In genomic region chr3:104133004-104133403, GRCh38 we compare ENCODE assay signal across 17 cellular contexts.
"Had no signal": no experiment of that assay in that cellular context is flagged by ENCODE, and none has a peak within 500 bp of the region (broad histone marks: within the 10 kb centered on the region; RNA-seq: fewer than 3 reads in every experiment).

No MANE protein-coding gene starts in this region.

- H3K79me2 ChIP-seq: hepatocyte had no signal

- H3K4me3 ChIP-seq: body of pancreas, hepatocyte, ovary, testis, upper lobe of right lung had no signal

- H3K4me1 ChIP-seq: body of pancreas, testis, upper lobe of right lung had no signal

- H3K27me3 Mint-ChIP-seq: activated CD8-positive, alpha-beta memory T cell treated with anti-CD3 and anti-CD28 coated beads, Interleukin-2, amount 10 ng/mL, durations not matched to agents 7 days and 5 days; activated naive CD4-positive, alpha-beta T cell treated with anti-CD3 and anti-CD28 coated beads, Interleukin-2, amount 50 U/mL, for 24 hours; activated T-cell treated with anti-CD3 and anti-CD28 coated beads, Interleukin-2, amount 50 U/mL, for 24 hours; effector memory CD8-positive, alpha-beta T cell; stimulated activated naive CD8-positive, alpha-beta T cell treated with anti-CD3 and anti-CD28 coated beads, Interleukin-15, amount 100 ng/mL, for 72 hours had no signal

- H3K4me1 Mint-ChIP-seq: activated CD8-positive, alpha-beta memory T cell treated with anti-CD3 and anti-CD28 coated beads, Interleukin-2, amount 10 ng/mL, durations not matched to agents 7 days and 5 days; activated naive CD4-positive, alpha-beta T cell treated with anti-CD3 and anti-CD28 coated beads, Interleukin-2, amount 50 U/mL, for 24 hours; stimulated activated naive CD8-positive, alpha-beta T cell treated with anti-CD3 and anti-CD28 coated beads, Interleukin-15, amount 100 ng/mL, for 72 hours had no signal

- H3K4me3 Mint-ChIP-seq: activated CD8-positive, alpha-beta memory T cell treated with anti-CD3 and anti-CD28 coated beads, Interleukin-2, amount 10 ng/mL, durations not matched to agents 7 days and 5 days; activated naive CD4-positive, alpha-beta T cell treated with anti-CD3 and anti-CD28 coated beads, Interleukin-2, amount 50 U/mL, for 24 hours; activated T-cell treated with anti-CD3 and anti-CD28 coated beads, Interleukin-2, amount 50 U/mL, for 24 hours; effector memory CD8-positive, alpha-beta T cell; nephron; stimulated activated naive CD8-positive, alpha-beta T cell treated with anti-CD3 and anti-CD28 coated beads, Interleukin-15, amount 100 ng/mL, for 72 hours had no signal

- H3K36me3 ChIP-seq: ovary, upper lobe of right lung had no signal

- H3K36me3 Mint-ChIP-seq: activated CD8-positive, alpha-beta memory T cell treated with anti-CD3 and anti-CD28 coated beads, Interleukin-2, amount 10 ng/mL, durations not matched to agents 7 days and 5 days; activated naive CD4-positive, alpha-beta T cell treated with anti-CD3 and anti-CD28 coated beads, Interleukin-2, amount 50 U/mL, for 24 hours had no signal

- H3K27me3 ChIP-seq: body of pancreas, hepatocyte, ovary, testis, upper lobe of right lung had no signal

- H3K9me3 ChIP-seq: body of pancreas, ovary, testis, upper lobe of right lung had no signal

- H3K4me2 ChIP-seq: hepatocyte had no signal

- H3K27ac ChIP-seq: body of pancreas, hepatocyte, ovary, testis, upper lobe of right lung had no signal

- H2AFZ ChIP-seq: hepatocyte had no signal

- DNase-seq: activated CD4-positive, alpha-beta T cell treated with anti-CD3 and anti-CD28 coated beads for 1 hour; activated CD4-positive, alpha-beta T cell treated with anti-CD3 and anti-CD28 coated beads, Interleukin-2, amount 50 U/mL, for 48 hours; activated CD8-positive, alpha-beta memory T cell treated with anti-CD3 and anti-CD28 coated beads, Interleukin-2, amount 10 ng/mL, durations not matched to agents 7 days and 5 days; activated effector memory CD4-positive, alpha-beta T cell treated with Interleukin-2 at 50 U/mL for 16 hours; activated T-cell treated with anti-CD3 and anti-CD28 coated beads, Interleukin-2, amount 50 U/mL, for 24 hours; body of pancreas; effector memory CD8-positive, alpha-beta T cell; kidney glomerular epithelial cell; ovary; stimulated activated CD4-positive, alpha-beta T cell treated with anti-CD3 and anti-CD28 coated beads, Interleukin-4, amount 100 ng/mL, for 1 hour; stimulated activated CD8-positive, alpha-beta memory T cell treated with anti-CD3 and anti-CD28 coated beads, Interleukin-4, amount 100 ng/mL, for 48 hours; stimulated activated naive CD8-positive, alpha-beta T cell treated with anti-CD3 and anti-CD28 coated beads, Interleukin-15, amount 100 ng/mL, for 72 hours; testis; upper lobe of right lung had no signal

- ATAC-seq: activated CD8-positive, alpha-beta memory T cell treated with anti-CD3 and anti-CD28 coated beads, Interleukin-2, amount 10 ng/mL, durations not matched to agents 7 days and 5 days; body of pancreas; effector memory CD8-positive, alpha-beta T cell; stimulated activated naive CD8-positive, alpha-beta T cell treated with anti-CD3 and anti-CD28 coated beads, Interleukin-15, amount 100 ng/mL, for 72 hours; upper lobe of right lung had no signal

- H3K27ac Mint-ChIP-seq: activated CD8-positive, alpha-beta memory T cell treated with anti-CD3 and anti-CD28 coated beads, Interleukin-2, amount 10 ng/mL, durations not matched to agents 7 days and 5 days; activated naive CD4-positive, alpha-beta T cell treated with anti-CD3 and anti-CD28 coated beads, Interleukin-2, amount 50 U/mL, for 24 hours; activated T-cell treated with anti-CD3 and anti-CD28 coated beads, Interleukin-2, amount 50 U/mL, for 24 hours; effector memory CD8-positive, alpha-beta T cell; stimulated activated naive CD8-positive, alpha-beta T cell treated with anti-CD3 and anti-CD28 coated beads, Interleukin-15, amount 100 ng/mL, for 72 hours had no signal
